In genomic region chr11:126534141-126534805, GRCh38 we compare ENCODE assay signal across 19 cellular contexts.
DNase-seq lines count a peak whose midpoint lies in the region; ATAC-seq, FAIRE-seq and TF ChIP-seq lines count a peak whose summit lies in the region.
"Had no signal": no experiment of that assay in that cellular context is flagged by ENCODE, and none has a peak within 500 bp of the region (broad histone marks: within the 10 kb centered on the region; RNA-seq: fewer than 3 reads in every experiment).

No MANE protein-coding gene starts in this region.

- no peak for TF ChIP-seq EP300 in HepG2 (IDR thresholded peaks at IDR 0.05; ENCODE audit: low read depth in 2 of 2, low read length in 2 of 2)
- TF ChIP-seq EP300 in HepG2 (CRISPR knock-in tag; IDR thresholded peaks at IDR 0.05; ENCODE audit: borderline replicate concordance) = no peak

- no peak overlapping the region for H3K9ac ChIP-seq in HepG2 (ENCODE audit: insufficient read depth, low read depth, low read length)
- no peak overlapping the region for H3K9ac ChIP-seq in neuronal stem cell (ENCODE audit: low read depth, low read length, poor library complexity)
- H3K9ac ChIP-seq: BLaER1 had no signal

- peak overlapping the region; percentile 65 for H3K14ac ChIP-seq in neuronal stem cell (ENCODE audit: low read length)

- H2BK120ac ChIP-seq in neuronal stem cell (ENCODE audit: low read depth, low read length) = no peak overlapping the region

- no peak for TF ChIP-seq RAD21 in HepG2 (CRISPR knock-in tag; IDR thresholded peaks at IDR 0.05)

- H3K79me1 ChIP-seq in neuronal stem cell (ENCODE audit: low read depth, low read length) = no peaks in the 10 kb centered on the region

- H4K8ac ChIP-seq in neuronal stem cell (ENCODE audit: low read depth, low read length) = no peak overlapping the region

- no peak for TF ChIP-seq CTCF in HepG2 (CRISPR knock-in tag; IDR thresholded peaks at IDR 0.05)
- no peak for TF ChIP-seq CTCF in right lobe of liver (IDR thresholded peaks at IDR 0.05)
- TF ChIP-seq CTCF in Panc1 (IDR thresholded peaks at IDR 0.05) = no peak

- DNase-seq in HepG2 (ENCODE audit: low spot score) = no peak
- DNase-seq in right lobe of liver = no peak
- no peak for DNase-seq in Panc1 (ENCODE audit: low read depth, low spot score)
- DNase-seq in neuronal stem cell (ENCODE audit: low spot score) = no peak
- no peak for DNase-seq in activated naive CD4-positive, alpha-beta T cell treated with Interleukin-2 at 50 U/mL for 16 hours
- no peak for DNase-seq in effector CD8-positive, alpha-beta T cell (lab: John Stamatoyannopoulos, UW)
- DNase-seq: 8988T; CD4-positive, alpha-beta memory T cell; DMS153; DMS79; GDM1; GOT3; HFFc6 had no signal

- H3K36me3 ChIP-seq in HepG2 (replicated peaks in 1 of 2; ENCODE audit: control insufficient read depth in 1 of 2, insufficient read depth in 2 of 2, low read length in 2 of 2) (no peaks in the 10 kb centered on the region), right lobe of liver (no peaks in the 10 kb centered on the region), Panc1 (ENCODE audit: control insufficient read depth, insufficient read depth, low read length) (no peaks in the 10 kb centered on the region), neuronal stem cell (replicated peaks in 1 of 2; ENCODE audit: control insufficient read depth in 2 of 2, insufficient read depth in 2 of 2, low read length in 2 of 2) (no peaks in the 10 kb centered on the region)
- H3K36me3 ChIP-seq: BLaER1 had no signal

- peak overlapping the region; percentile 54 for H3K18ac ChIP-seq in neuronal stem cell (ENCODE audit: low read length)

- TF ChIP-seq POLR2A in HepG2 (IDR thresholded peaks at IDR 0.05; ENCODE audit: insufficient read depth in 1 of 2, low read depth in 2 of 2, low read length in 2 of 2) = no peak
- TF ChIP-seq POLR2A in right lobe of liver (IDR thresholded peaks at IDR 0.05) = no peak

- WGBS in HepG2 (ENCODE audit: low lambda C conversion rate) = no CpG with 5 or more reads among the region's 17 CpGs
- WGBS in right lobe of liver (ENCODE audit: insufficient coverage, low coverage, low lambda C conversion rate, missing lambda C conversion rate) = 70% methylated on average over 7 of the region's 17 CpGs
- no CpG with 5 or more reads among the region's 17 CpGs for WGBS in neuronal stem cell (ENCODE audit: extremely low coverage in 2 of 2, insufficient read length in 2 of 2, insufficient replicate concordance in 1 of 2), 2 donors

- BruUV-seq in HepG2 (replicated peaks; lab: Mats Ljungman, UMichigan) (no TSS peak), Panc1 (replicated peaks; lab: Mats Ljungman, UMichigan) (no TSS peak)

- H2BK12ac ChIP-seq in neuronal stem cell (ENCODE audit: low read length) = no peak overlapping the region

- H3K4me1 ChIP-seq in HepG2 (ENCODE audit: insufficient read depth, low read length) (no peaks in the 10 kb centered on the region), right lobe of liver (no peaks in the 10 kb centered on the region), Panc1 (ENCODE audit: control insufficient read depth, insufficient read depth, low read length) (no peaks in the 10 kb centered on the region), neuronal stem cell (ENCODE audit: control insufficient read depth in 2 of 2, insufficient read depth in 1 of 2, low read depth in 1 of 2, low read length in 2 of 2) (no peaks in the 10 kb centered on the region)
- H3K4me1 ChIP-seq: BLaER1 had no signal

- H3K27me3 ChIP-seq in HepG2 (ENCODE audit: control insufficient read depth in 1 of 2, insufficient read depth in 2 of 2, low read length in 2 of 2) (peaks cover 2 to 16% of the 10 kb centered on the region in 2 experiments; a peak in 3 of 5 replicates), right lobe of liver (no peaks in the 10 kb centered on the region), Panc1 (ENCODE audit: control insufficient read depth, insufficient read depth, low read length) (peaks cover 15% of the 10 kb centered on the region), neuronal stem cell (ENCODE audit: control insufficient read depth in 3 of 3, insufficient read depth in 3 of 3, low read depth in 1 of 3, low read length in 3 of 3) (no peaks in the 10 kb centered on the region)
- H3K27me3 ChIP-seq: BLaER1 had no signal

- no peak overlapping the region for H2BK15ac ChIP-seq in neuronal stem cell (ENCODE audit: low read length)

- intact Hi-C loops in HepG2 (cut with micrococcal nuclease; ENCODE audit: unreplicated experiment) (no loop called here), right lobe of liver (cut with DNase I) (no loop called here), Panc1 (cut with micrococcal nuclease; ENCODE audit: unreplicated experiment) (no loop called here)

- POLR2A ChIA-PET in HepG2 (lab: Yijun Ruan, JAX) (no interaction called here), Panc1 (lab: Charles Lee) (no interaction called here)

- H3K4me2 ChIP-seq in HepG2 (ENCODE audit: low read depth, low read length) = no peak overlapping the region
- no peak overlapping the region for H3K4me2 ChIP-seq in neuronal stem cell (ENCODE audit: insufficient read depth, low read length, poor library complexity, severe bottlenecking)
- H3K4me2 ChIP-seq: BLaER1 had no signal

- H2BK5ac ChIP-seq in neuronal stem cell (ENCODE audit: low read length) = no peak overlapping the region

- no peak overlapping the region for H2AFZ ChIP-seq in HepG2 (ENCODE audit: low read length)
- no peak overlapping the region for H2AFZ ChIP-seq in neuronal stem cell (ENCODE audit: low read length)

- H3K4me3 ChIP-seq in HepG2 (replicated peaks in 1 of 3; ENCODE audit: insufficient read depth in 1 of 3, low read depth in 2 of 3, low read length in 3 of 3) (no peak overlapping the region), right lobe of liver (no peak overlapping the region), Panc1 (ENCODE audit: low read depth in 2 of 2, low read length in 2 of 2) (no peak overlapping the region), neuronal stem cell (ENCODE audit: low read length in 2 of 2) (no peak overlapping the region)
- H3K4me3 ChIP-seq: BLaER1 had no signal

- CTCF ChIA-PET in HepG2 (lab: Yijun Ruan, JAX; ENCODE audit: low intra/inter-chr PET ratio, low total read pairs) = no interaction called here
- CTCF ChIA-PET in Panc1 (lab: Charles Lee) = no interaction called here

- H3K23ac ChIP-seq in neuronal stem cell (ENCODE audit: low read depth, low read length, poor library complexity) = no peak overlapping the region

- FAIRE-seq in HepG2 (lab: Jason Lieb, UNC) = no peak
- FAIRE-seq: GM12892, GM18507, HTR-8/SVneo had no signal

- in situ Hi-C loops in HepG2 (cut with HindIII; ENCODE audit: extremely low pct_ligation_motif_present, low pct_unique_long_range_greater_than_20kb) (no loop called here), Panc1 (cut with HindIII; ENCODE audit: low pct_unique_long_range_greater_than_20kb, low sequenced_read_pairs) (no loop called here)

- no peak overlapping the region for H4K91ac ChIP-seq in neuronal stem cell (ENCODE audit: low read depth, low read length, poor library complexity)

- no peaks in the 10 kb centered on the region for H4K20me1 ChIP-seq in HepG2 (ENCODE audit: insufficient read depth, low read length)
- H4K20me1 ChIP-seq: BLaER1 had no signal

- no peaks in the 10 kb centered on the region for H3K79me2 ChIP-seq in HepG2 (ENCODE audit: insufficient read depth, low read length)

- no peaks in the 10 kb centered on the region for H3K9me3 ChIP-seq in HepG2 (ENCODE audit: low read length)
- no peaks in the 10 kb centered on the region for H3K9me3 ChIP-seq in right lobe of liver
- no peaks in the 10 kb centered on the region for H3K9me3 ChIP-seq in Panc1 (ENCODE audit: control insufficient read depth, insufficient read depth, low read depth, low read length)
- H3K9me3 ChIP-seq in neuronal stem cell (replicated peaks in 1 of 2; ENCODE audit: control insufficient read depth in 2 of 2, insufficient read depth in 1 of 2, low read depth in 1 of 2, low read length in 2 of 2) = no peaks in the 10 kb centered on the region
- H3K9me3 ChIP-seq: BLaER1 had no signal

- H3K27ac ChIP-seq in HepG2 (ENCODE audit: extremely low read length, insufficient read depth, low read length) (no peak overlapping the region), right lobe of liver (no peak overlapping the region), Panc1 (ENCODE audit: low read length) (no peak overlapping the region), neuronal stem cell (replicated peaks; ENCODE audit: low read length) (no peak overlapping the region)
- H3K27ac ChIP-seq: BLaER1 had no signal

- no peak overlapping the region for H3K4ac ChIP-seq in neuronal stem cell (ENCODE audit: low read length)

- ATAC-seq in HepG2 (peak; percentile 35; the same call in 2 of the 3 replicates), right lobe of liver (no peak), Panc1 (0 out of 2 replicates have a peak, but pooled peaks have one; percentile 49), GM18517 (IDR thresholded peaks at IDR 0.05; ENCODE audit: unreplicated experiment) (no peak)
- ATAC-seq: HCT116 had no signal

- H2AK5ac ChIP-seq in neuronal stem cell (ENCODE audit: low read depth, low read length) = peak overlapping the region; percentile 0

TF ChIP-seq in HepG2, 621 proteins besides CTCF, POLR2A, EP300 and RAD21:
- no peak for TF ChIP-seq TOE1 (CRISPR knock-in tag; IDR thresholded peaks at IDR 0.05)
- TF ChIP-seq ZNF337 (CRISPR knock-in tag; IDR thresholded peaks at IDR 0.05; ENCODE audit: borderline replicate concordance, low read depth) = no peak

Comparison
In these comparisons a context has a peak if more than half of its experiments do, and no peak if none do; other contexts are left out.
1. ATAC-seq: peak in HepG2 (single experiment) and Panc1 (single experiment); none in right lobe of liver (0 of 4) and GM18517 (single experiment).